ENCODE assay signal across 8 cellular contexts in the genomic region with DNA sequence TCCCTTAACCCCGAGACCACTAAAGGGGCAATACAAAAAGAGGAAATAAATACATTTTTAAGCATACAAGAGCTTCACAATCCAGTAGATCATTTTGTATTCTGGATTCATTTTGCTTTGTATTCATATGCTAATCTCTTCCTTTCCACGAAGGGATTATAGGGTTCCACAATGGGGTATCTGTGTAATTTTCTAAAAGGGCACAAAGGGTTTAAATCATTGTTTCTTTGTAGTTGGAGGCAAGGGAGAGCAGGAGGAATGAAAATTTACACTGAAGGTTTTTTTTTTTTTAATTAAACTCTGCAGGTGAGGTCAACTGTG. TPM values are rescaled to one million over a fixed set of nuclear protein-coding genes. Genes with fewer than 3 reads are reported as not detected.
DNase-seq lines count a peak whose midpoint lies in the region; ATAC-seq and TF ChIP-seq lines count a peak whose summit lies in the region.

No MANE protein-coding gene starts in this region.

- ATAC-seq in PC-3 (no peak), GM21528 (IDR thresholded peaks at IDR 0.05; ENCODE audit: low FRiP score, unreplicated experiment) (no peak)

- H3K4me2 ChIP-seq in PC-3 (ENCODE audit: low read length) (peak overlapping the region; percentile 97), parathyroid adenoma (ENCODE audit: low read length) (peak overlapping the region; percentile 83)

- CTCF ChIA-PET in PC-3 (lab: Charles Lee), result interaction anchor here (0.6 kb wide), 1 partner anchor 120 kb away, joined by 5 read pairs; no protein-coding TSS in a partner anchor

- H3K9ac ChIP-seq in PC-3 (ENCODE audit: low read length) (peak overlapping the region; percentile 91), parathyroid adenoma (no peak overlapping the region)

- TF ChIP-seq CTCF in PC-3 (conservative IDR thresholded peaks at IDR 0.05; ENCODE audit: low read depth, low read length) (no peak), epithelial cell of esophagus (IDR thresholded peaks at IDR 0.05; ENCODE audit: insufficient read depth, low read depth, low read length, missing control alignments) (no peak), parathyroid adenoma (IDR thresholded peaks at IDR 0.05) (no peak)

- H3K4me3 ChIP-seq in PC-3 (ENCODE audit: low read length) (peak overlapping the region; percentile 100), epithelial cell of esophagus (ENCODE audit: low read length) (peak overlapping the region; percentile 97), parathyroid adenoma (ENCODE audit: low read depth, low read length) (peak overlapping the region; percentile 86)

- H2AFZ ChIP-seq in PC-3 (ENCODE audit: low read length) (peak overlapping the region; percentile 97), parathyroid adenoma (peak overlapping the region; percentile 86)

- BruUV-seq in PC-3 (replicated peaks; lab: Mats Ljungman, UMichigan), result TSS peak; percentile 95

- DNase-seq in DMS114 treated with DMSO at 0.1 percent for 48 hours (lab: John Stamatoyannopoulos, UW; ENCODE audit: unreplicated experiment) (peak; percentile 64), PC-3 (no peak), epithelial cell of esophagus (ENCODE audit: low read depth) (no peak), G401 (ENCODE audit: low spot score) (no peak), KBM-7 (no peak)
- DNase-seq in activated effector memory CD4-positive, alpha-beta T cell treated with anti-CD3 and anti-CD28 coated beads, Interleukin-2, amount 50 U/mL, for 16 hours, result no peak

- H3K9me3 ChIP-seq in PC-3 (ENCODE audit: low read length) (no peaks in the 10 kb centered on the region), parathyroid adenoma (ENCODE audit: control insufficient read depth, low read length) (no peaks in the 10 kb centered on the region)

- in situ Hi-C loops in G401 (cut with HindIII; ENCODE audit: low sequenced_read_pairs), result no loop called here
- in situ Hi-C loops in KBM-7 (cut with MboI; ENCODE audit: low pct_unique_long_range_greater_than_20kb, low sequenced_read_pairs), result no loop called here

- intact Hi-C loops in PC-3 (cut with micrococcal nuclease), result loop anchor here (5.0 kb wide), 1 partner anchor 147 kb away; no protein-coding TSS in a partner anchor

- H3K4me1 ChIP-seq in PC-3 (ENCODE audit: insufficient read depth, low read length) (peaks cover 18% of the 10 kb centered on the region), parathyroid adenoma (peaks cover 6% of the 10 kb centered on the region)

- H3F3A ChIP-seq in PC-3 (ENCODE audit: low read length, unreplicated experiment), result no peaks in the 10 kb centered on the region

- H3K79me2 ChIP-seq in PC-3 (ENCODE audit: low read length) (peaks cover 42% of the 10 kb centered on the region), parathyroid adenoma (peaks cover 26% of the 10 kb centered on the region)

- POLR2A ChIA-PET in PC-3 (lab: Charles Lee; ENCODE audit: unreplicated experiment), result interaction anchor here (0.6 kb wide), 2 partner anchors 67 to 94 kb away, joined by 3 to 12 read pairs; no protein-coding TSS in a partner anchor

- H3K27me3 ChIP-seq in PC-3 (ENCODE audit: low read length), result no peaks in the 10 kb centered on the region
- H3K27me3 ChIP-seq in parathyroid adenoma (ENCODE audit: control insufficient read depth, insufficient read depth, low read length), result no peaks in the 10 kb centered on the region

- peaks cover 24% of the 10 kb centered on the region for H4K20me1 ChIP-seq in PC-3 (ENCODE audit: low read length)

- H3K36me3 ChIP-seq in PC-3 (ENCODE audit: low read depth, low read length), result peaks cover 7% of the 10 kb centered on the region
- H3K36me3 ChIP-seq in parathyroid adenoma (ENCODE audit: control insufficient read depth, insufficient read depth, low read length), result no peaks in the 10 kb centered on the region

- peak overlapping the region; percentile 75 for H3K27ac ChIP-seq in PC-3 (ENCODE audit: low read length)
- H3K27ac ChIP-seq in parathyroid adenoma, result peak overlapping the region; percentile 86

- H3K9me2 ChIP-seq in PC-3 (replicated peaks; ENCODE audit: low read length), result no peaks in the 10 kb centered on the region

RNA-seq across cellular contexts. Expression of a gene that starts 0.6 kb away (rescaled TPM):
- 16.1 and 22.6 TPM in 2 replicates for total RNA-seq in PC-3 (2014; rRNA removed)
- 22.3 and 30.8 TPM in 2 replicates for total RNA-seq in G401 (2014; rRNA removed; shearing (Covaris generic))

RNA-seq across cellular contexts. Expression of a gene that starts 47.9 kb away (rescaled TPM):
- total RNA-seq in PC-3 (2014; rRNA removed), result not detected in 2 replicates
- 0.43 TPM in 1 of 2 replicates, not detected in the other for total RNA-seq in G401 (2014; rRNA removed; shearing (Covaris generic))
